Comparison of ENCODE assay signal across 15 cellular contexts in genomic region chr20:4226330-4227084, GRCh38. TPM values are rescaled to one million over a fixed set of nuclear protein-coding genes. Genes with fewer than 3 reads are reported as not detected.
DNase-seq lines count a peak whose midpoint lies in the region; ATAC-seq, FAIRE-seq and TF ChIP-seq lines count a peak whose summit lies in the region.
"Had no signal": no experiment of that assay in that cellular context is flagged by ENCODE, and none has a peak within 500 bp of the region (broad histone marks: within the 10 kb centered on the region; RNA-seq: fewer than 3 reads in every experiment).

No MANE protein-coding gene starts in this region.

- no peak overlapping the region for H2BK5ac ChIP-seq in H1 (ENCODE audit: low read depth, low read length)

- H4K20me1 ChIP-seq in GM23248 (ENCODE audit: insufficient read depth) (no peaks in the 10 kb centered on the region), PC-3 (ENCODE audit: low read length) (no peaks in the 10 kb centered on the region), H1 (replicated peaks in 1 of 2; ENCODE audit: control insufficient read depth in 1 of 2, insufficient read depth in 2 of 2, low read length in 2 of 2) (no peaks in the 10 kb centered on the region)

- H3K27ac Mint-ChIP-seq in CD4-positive, alpha-beta memory T cell: no peak overlapping the region
- H3K27ac Mint-ChIP-seq: activated CD8-positive, alpha-beta memory T cell treated with anti-CD3 and anti-CD28 coated beads, Interleukin-2, amount 10 ng/mL, durations not matched to agents 7 days and 5 days; activated T-helper 17 cell treated with anti-CD3 and anti-CD28 coated beads, Interleukin-2, amount 50 U/mL, for 72 hours; stimulated activated naive CD8-positive, alpha-beta T cell treated with anti-CD3 and anti-CD28 coated beads, Interleukin-15, Interleukin-2, amounts not matched to agents 100 ng/mL and 50 ng/mL, for 24 hours had no signal

- POLR2A ChIA-PET in PC-3 (lab: Charles Lee; ENCODE audit: unreplicated experiment): interaction anchor here (0.5 kb wide), 1 partner anchor 408 kb away, joined by 3 read pairs; no protein-coding TSS in a partner anchor
- POLR2A ChIA-PET in H1 (lab: Charles Lee; ENCODE audit: partially characterized antibody): no interaction called here
- POLR2A ChIA-PET in CD4-positive, alpha-beta memory T cell (lab: Charles Lee; ENCODE audit: partially characterized antibody): no interaction called here

- TF ChIP-seq CTCF in PC-3 (conservative IDR thresholded peaks at IDR 0.05; ENCODE audit: low read depth, low read length) (no peak), H1 (IDR thresholded peaks at IDR 0.05; ENCODE audit: control extremely low read depth in 1 of 3, insufficient read depth in 1 of 3, low read depth in 1 of 3, low read length in 3 of 3) (no peak), left lung (IDR thresholded peaks at IDR 0.05) (no peak)

- no peak overlapping the region for H3K23ac ChIP-seq in H1 (ENCODE audit: insufficient read length)

- no TSS peak for BruUV-seq in PC-3 (replicated peaks; lab: Mats Ljungman, UMichigan)

- H3K9me3 Mint-ChIP-seq in CD4-positive, alpha-beta memory T cell: no peaks in the 10 kb centered on the region
- H3K9me3 Mint-ChIP-seq: activated T-helper 17 cell treated with anti-CD3 and anti-CD28 coated beads, Interleukin-2, amount 50 U/mL, for 72 hours; stimulated activated naive CD8-positive, alpha-beta T cell treated with anti-CD3 and anti-CD28 coated beads, Interleukin-15, Interleukin-2, amounts not matched to agents 100 ng/mL and 50 ng/mL, for 24 hours had no signal

- no peak for TF ChIP-seq EP300 in H1 (IDR thresholded peaks at IDR 0.05; ENCODE audit: borderline replicate concordance in 1 of 2, low read depth in 2 of 2, low read length in 2 of 2)

- H2BK20ac ChIP-seq in H1 (ENCODE audit: low read length): no peak overlapping the region

- H2BK120ac ChIP-seq in H1 (replicated peaks; ENCODE audit: low read depth, low read length): no peak overlapping the region

- in situ Hi-C loops in GM23248 (cut with MboI): no loop called here

- H3K36me3 ChIP-seq in GM23248 (ENCODE audit: low read depth) (no peaks in the 10 kb centered on the region), PC-3 (ENCODE audit: low read depth, low read length) (no peaks in the 10 kb centered on the region), H1 (ENCODE audit: control insufficient read depth in 2 of 4, insufficient read depth in 4 of 4, low read length in 3 of 4) (no peaks in the 10 kb centered on the region), skeletal muscle tissue (ENCODE audit: control insufficient read depth in 3 of 3, insufficient read depth in 3 of 3, low read length in 3 of 3) (no peaks in the 10 kb centered on the region), left lung (no peaks in the 10 kb centered on the region)
- H3K36me3 ChIP-seq in CD4-positive, alpha-beta memory T cell (ENCODE audit: insufficient read depth, low read length): no peaks in the 10 kb centered on the region

- H3K36me3 Mint-ChIP-seq in CD4-positive, alpha-beta memory T cell: no peaks in the 10 kb centered on the region
- H3K36me3 Mint-ChIP-seq: activated CD8-positive, alpha-beta memory T cell treated with anti-CD3 and anti-CD28 coated beads, Interleukin-2, amount 10 ng/mL, durations not matched to agents 7 days and 5 days had no signal

- no peak overlapping the region for H3K56ac ChIP-seq in H1 (replicated peaks; ENCODE audit: insufficient read length, low read depth, low read length)

- H4K91ac ChIP-seq in H1 (replicated peaks; ENCODE audit: insufficient read length, low read length): no peak overlapping the region

- ATAC-seq in PC-3 (peak; percentile 14), left lung (no peak)
- ATAC-seq: activated CD8-positive, alpha-beta memory T cell treated with anti-CD3 and anti-CD28 coated beads, Interleukin-2, amount 10 ng/mL, durations not matched to agents 7 days and 5 days; activated T-helper 17 cell treated with anti-CD3 and anti-CD28 coated beads, Interleukin-2, amount 50 U/mL, for 72 hours had no signal

- 0 out of 2 replicates have a peak overlapping the region, but pooled peaks have one; percentile 6 for H3K4me3 ChIP-seq in GM23248
- peak overlapping the region; percentile 4; the same call in 1 of the 2 replicates for H3K4me3 ChIP-seq in PC-3 (ENCODE audit: low read length)
- H3K4me3 ChIP-seq in H1 (ENCODE audit: extremely low read depth in 1 of 4, insufficient read depth in 2 of 4, low read depth in 3 of 4, low read length in 4 of 4): no peak overlapping the region
- no peak overlapping the region for H3K4me3 ChIP-seq in skeletal muscle tissue (ENCODE audit: low read length in 3 of 3)
- H3K4me3 ChIP-seq in left lung: no peak overlapping the region
- H3K4me3 ChIP-seq in CD4-positive, alpha-beta memory T cell (ENCODE audit: low read length in 2 of 2): no peak overlapping the region
- H3K4me3 ChIP-seq: hepatocyte had no signal

- peaks cover 19 to 36% of the 10 kb centered on the region in 2 donors for H3K27me3 Mint-ChIP-seq in CD4-positive, alpha-beta memory T cell

- peak overlapping the region; percentile 54 for H3K4me2 ChIP-seq in GM23248 (ENCODE audit: unreplicated experiment)
- H3K4me2 ChIP-seq in PC-3 (ENCODE audit: low read length): peak overlapping the region; percentile 66
- no peak overlapping the region for H3K4me2 ChIP-seq in H1 (ENCODE audit: insufficient read depth in 1 of 2, low read depth in 2 of 2, low read length in 2 of 2)
- H3K4me2 ChIP-seq: hepatocyte had no signal

- no peak overlapping the region for H3K4ac ChIP-seq in H1 (replicated peaks; ENCODE audit: insufficient read length, low read depth, low read length)

- intact Hi-C loops in PC-3 (cut with micrococcal nuclease): no loop called here
- intact Hi-C loops in left lung (cut with DNase I): no loop called here
- intact Hi-C loops in CD4-positive, alpha-beta memory T cell (cut with micrococcal nuclease): no loop called here

- peak overlapping the region; percentile 75 for H3K27ac ChIP-seq in GM23248
- H3K27ac ChIP-seq in PC-3 (ENCODE audit: low read length): peak overlapping the region; percentile 86
- H3K27ac ChIP-seq in H1 (ENCODE audit: low read depth, low read length): no peak overlapping the region
- peak overlapping the region; percentile 47 for H3K27ac ChIP-seq in skeletal muscle tissue (ENCODE audit: low read depth, low read length)
- H3K27ac ChIP-seq in left lung: no peak overlapping the region
- no peak overlapping the region for H3K27ac ChIP-seq in CD4-positive, alpha-beta memory T cell (ENCODE audit: low read depth, low read length)

- H3K23me2 ChIP-seq in H1 (ENCODE audit: low read depth, low read length): no peaks in the 10 kb centered on the region

- 73 to 79% methylated on average over 8 of the region's 8 CpGs for WGBS in GM23248 (ENCODE audit: low coverage in 1 of 2, low lambda C conversion rate in 2 of 2, missing lambda C conversion rate in 2 of 2), 2 experiments
- WGBS in H1 (ENCODE audit: extremely low coverage in 1 of 2, insufficient coverage in 1 of 2, insufficient read length in 1 of 2, insufficient replicate concordance in 2 of 2, low coverage in 1 of 2, low lambda C conversion rate in 2 of 2, missing lambda C conversion rate in 1 of 2), 2 experiments: 86% methylated on average over 8 of the region's 8 CpGs; no CpG with 5 or more reads in 1 of the 2 experiments

- no peaks in the 10 kb centered on the region for H3K27me3 ChIP-seq in GM23248 (replicated peaks; ENCODE audit: insufficient read depth)
- H3K27me3 ChIP-seq in PC-3 (ENCODE audit: low read length): no peaks in the 10 kb centered on the region
- H3K27me3 ChIP-seq in H1 (replicated peaks in 1 of 4; ENCODE audit: control insufficient read depth in 3 of 4, extremely low read depth in 1 of 4, insufficient read depth in 3 of 4, low read length in 3 of 4): peaks cover 0 to 8% (median 7%) of the 10 kb centered on the region in 4 experiments; a peak in 6 of 7 replicates
- H3K27me3 ChIP-seq in skeletal muscle tissue (ENCODE audit: control insufficient read depth in 3 of 3, insufficient read depth in 3 of 3, low read length in 3 of 3): peaks cover 0 to 10% (median 6%) of the 10 kb centered on the region in 3 donors
- peaks cover 17 to 56% of the 10 kb centered on the region in 2 donors for H3K27me3 ChIP-seq in left lung
- no peaks in the 10 kb centered on the region for H3K27me3 ChIP-seq in CD4-positive, alpha-beta memory T cell (ENCODE audit: insufficient read depth, low read length)

- H2AFZ ChIP-seq in GM23248: no peak overlapping the region
- H2AFZ ChIP-seq in PC-3 (ENCODE audit: low read length): peak overlapping the region; percentile 14; the same call in 1 of the 2 replicates
- H2AFZ ChIP-seq in H1 (ENCODE audit: low read length): 0 out of 2 replicates have a peak overlapping the region, but pooled peaks have one; percentile 1
- H2AFZ ChIP-seq: hepatocyte had no signal

- H3K9me3 ChIP-seq in GM23248 (ENCODE audit: low read depth) (no peaks in the 10 kb centered on the region), PC-3 (ENCODE audit: low read length) (no peaks in the 10 kb centered on the region), H1 (ENCODE audit: insufficient read depth in 2 of 2, low read depth in 1 of 2, low read length in 1 of 2) (no peaks in the 10 kb centered on the region), skeletal muscle tissue (ENCODE audit: control insufficient read depth in 3 of 3, low read length in 3 of 3) (no peaks in the 10 kb centered on the region), left lung (no peaks in the 10 kb centered on the region)
- H3K9me3 ChIP-seq in CD4-positive, alpha-beta memory T cell (ENCODE audit: control insufficient read depth in 1 of 2, low read length in 2 of 2): no peaks in the 10 kb centered on the region

- H3K4me1 ChIP-seq in GM23248 (ENCODE audit: insufficient read depth) (peaks cover 42% of the 10 kb centered on the region), PC-3 (ENCODE audit: insufficient read depth, low read length) (peaks cover 38% of the 10 kb centered on the region), H1 (replicated peaks in 1 of 4; ENCODE audit: control insufficient read depth in 3 of 4, insufficient read depth in 4 of 4, low read length in 3 of 4) (peaks cover 0 to 6% (median under 1%) of the 10 kb centered on the region in 4 experiments; a peak in 3 of 7 replicates), skeletal muscle tissue (ENCODE audit: control insufficient read depth in 3 of 3, insufficient read depth in 3 of 3, low read length in 3 of 3) (peaks cover 8 to 21% (median 19%) of the 10 kb centered on the region in 3 donors), left lung (peaks cover 3 to 5% of the 10 kb centered on the region in 2 donors)
- no peaks in the 10 kb centered on the region for H3K4me1 ChIP-seq in CD4-positive, alpha-beta memory T cell (ENCODE audit: insufficient read depth, low read length)

- no peak overlapping the region for H3K14ac ChIP-seq in H1 (ENCODE audit: insufficient read length)

- no peak overlapping the region for H3K4me3 Mint-ChIP-seq in CD4-positive, alpha-beta memory T cell
- H3K4me3 Mint-ChIP-seq: activated CD8-positive, alpha-beta memory T cell treated with anti-CD3 and anti-CD28 coated beads, Interleukin-2, amount 10 ng/mL, durations not matched to agents 7 days and 5 days; activated T-helper 17 cell treated with anti-CD3 and anti-CD28 coated beads, Interleukin-2, amount 50 U/mL, for 72 hours; stimulated activated naive CD8-positive, alpha-beta T cell treated with anti-CD3 and anti-CD28 coated beads, Interleukin-15, Interleukin-2, amounts not matched to agents 100 ng/mL and 50 ng/mL, for 24 hours had no signal

- peak overlapping the region; percentile 34; the same call in 1 of the 2 replicates for H3K9ac ChIP-seq in GM23248
- peak overlapping the region; percentile 31 for H3K9ac ChIP-seq in PC-3 (ENCODE audit: low read length)
- no peak overlapping the region for H3K9ac ChIP-seq in H1 (replicated peaks in 1 of 4; ENCODE audit: extremely low read depth in 1 of 4, low read depth in 3 of 4, low read length in 3 of 4)
- H3K9ac ChIP-seq in skeletal muscle tissue (ENCODE audit: low read depth in 1 of 3, low read length in 3 of 3): no peak overlapping the region

- H4K8ac ChIP-seq in H1 (ENCODE audit: extremely low read depth, insufficient read depth, low read length): no peak overlapping the region

- peaks cover 21% of the 10 kb centered on the region for H3F3A ChIP-seq in GM23248 (ENCODE audit: insufficient read depth)
- H3F3A ChIP-seq in PC-3 (ENCODE audit: low read length, unreplicated experiment): peaks cover 13% of the 10 kb centered on the region

- TF ChIP-seq RAD21 in H1 (IDR thresholded peaks at IDR 0.05 in 1 of 2, conservative IDR thresholded peaks at IDR 0.05 in 1 of 2; ENCODE audit: low read depth in 2 of 2, low read length in 2 of 2): no peak

- no peaks in the 10 kb centered on the region for H3K79me1 ChIP-seq in H1 (ENCODE audit: low read depth, low read length)

- no peak overlapping the region for H3K18ac ChIP-seq in H1 (ENCODE audit: extremely low read depth, low read length)

- peaks cover 3 to 12% (median 6%) of the 10 kb centered on the region in 4 donors for H3K4me1 Mint-ChIP-seq in CD4-positive, alpha-beta memory T cell
- H3K4me1 Mint-ChIP-seq: activated T-helper 17 cell treated with anti-CD3 and anti-CD28 coated beads, Interleukin-2, amount 50 U/mL, for 72 hours had no signal

- no peak for TF ChIP-seq POLR2A in H1 (IDR thresholded peaks at IDR 0.05; ENCODE audit: control extremely low read depth in 1 of 2, low read depth in 2 of 2, low read length in 2 of 2)

- H2AK5ac ChIP-seq in H1 (ENCODE audit: low read depth, low read length): no peak overlapping the region; the same call in 1 of the 2 replicates

- DNase-seq in GM23248: no peak
- no peak for DNase-seq in PC-3
- no peak for DNase-seq in H1 (ENCODE audit: low read depth in 1 of 2, low spot score in 2 of 2)
- no peak for DNase-seq in left lung
- DNase-seq in NCI-H2081 treated with DMSO at 0.1 percent for 48 hours (lab: John Stamatoyannopoulos, UW): no peak
- no peak for DNase-seq in CD4-positive, alpha-beta memory T cell
- DNase-seq: activated CD4-positive, alpha-beta T cell treated with anti-CD3 and anti-CD28 coated beads for 4 hours; activated CD8-positive, alpha-beta memory T cell treated with anti-CD3 and anti-CD28 coated beads, Interleukin-2, amount 10 ng/mL, durations not matched to agents 7 days and 5 days; NCI-H1105 had no signal

- H3K9me2 ChIP-seq in GM23248 (ENCODE audit: insufficient read depth) (no peaks in the 10 kb centered on the region), PC-3 (replicated peaks; ENCODE audit: low read length) (no peaks in the 10 kb centered on the region)

- H3K79me2 ChIP-seq in GM23248 (ENCODE audit: insufficient read depth): no peaks in the 10 kb centered on the region
- H3K79me2 ChIP-seq in PC-3 (ENCODE audit: low read length): no peaks in the 10 kb centered on the region
- no peaks in the 10 kb centered on the region for H3K79me2 ChIP-seq in H1 (ENCODE audit: control insufficient read depth in 1 of 2, insufficient read depth in 2 of 2, low read length in 2 of 2)
- H3K79me2 ChIP-seq: hepatocyte had no signal

- H2BK12ac ChIP-seq in H1 (ENCODE audit: low read depth, low read length): no peak overlapping the region

- H4K5ac ChIP-seq in H1 (ENCODE audit: insufficient read length, low read depth, low read length): no peak overlapping the region

- no peak overlapping the region for H2BK15ac ChIP-seq in H1 (ENCODE audit: low read length)

- no peak for FAIRE-seq in H1 (lab: Jason Lieb, UNC)
- FAIRE-seq: endometrium had no signal

- CTCF ChIA-PET in PC-3 (lab: Charles Lee) (no interaction called here), H1 (lab: Charles Lee; ENCODE audit: partially characterized antibody) (interaction anchor here (0.6 to 3.3 kb wide), 19 partner anchors 9 to 371 kb away, joined by 3 to 11 read pairs (median 4); no protein-coding TSS in a partner anchor)
- CTCF ChIA-PET in CD4-positive, alpha-beta memory T cell (lab: Charles Lee; ENCODE audit: partially characterized antibody): no interaction called here

RNA-seq across cellular contexts. Expression of gene ADRA1D, which starts 22.6 kb away (rescaled TPM):
- 0.76 and 0.89 TPM in 2 replicates for total RNA-seq in GM23248 (2014; rRNA removed; shearing (Covaris generic))
- 0.22 and 0.28 TPM in 2 replicates for polyA plus RNA-seq in GM23248 (2016; fragmentation: Nextera tagmentation; extraction: Ambion mirVana)
- 4.2 and 4.8 TPM in 2 replicates for total RNA-seq in PC-3 (2014; rRNA removed)
- total RNA-seq in H1 (2021; fragmentation: NEBNext Ultra II Directional; extraction: Animal tissue kit (Norgen Biotek cat#: 25700)): 0.23 and 0.24 TPM in 2 replicates
- 0.47 and 0.63 TPM in 2 replicates for polyA plus RNA-seq in H1 (2011; rRNA removed)
- 0.19 TPM for polyA plus RNA-seq in H1 (2011; cell fraction: cytosol; rRNA removed)
- 0.77 TPM for polyA plus RNA-seq in H1 (2011; cell fraction: nucleus; rRNA removed)
- polyA plus RNA-seq in H1 (2012, experiment 1 of 2): 0.31 to 0.57 TPM (median 0.42 TPM) in 3 of 4 replicates, not detected in the other
- 0.12 TPM for polyA plus RNA-seq in H1 (2012, experiment 2 of 2)
- 0.18 TPM for polyA plus RNA-seq in H1 (2013, experiment 1 of 2)
- polyA plus RNA-seq in H1 (2013, experiment 2 of 2): 0.20 TPM
- polyA minus RNA-seq in H1 (2011; rRNA and poly(A)+ RNA removed): 0.19 and 0.24 TPM in 2 replicates
- polyA minus RNA-seq in H1 (2011; cell fraction: cytosol; rRNA and poly(A)+ RNA removed): 0.51 TPM
- polyA minus RNA-seq in H1 (2011; cell fraction: nucleus; rRNA and poly(A)+ RNA removed): 0.60 TPM
- total RNA-seq in skeletal muscle tissue: 1.0 TPM
- 1 to 10 TPM; 1.5 to 2.6 TPM for total RNA-seq in left lung
- not detected for total RNA-seq in CD4-positive, alpha-beta memory T cell
- polyA plus RNA-seq in CD4-positive, alpha-beta memory T cell: not detected
- total RNA-seq: activated CD8-positive, alpha-beta memory T cell treated with anti-CD3 and anti-CD28 coated beads, Interleukin-2, amount 10 ng/mL, durations not matched to agents 7 days and 5 days; activated T-helper 17 cell treated with anti-CD3 and anti-CD28 coated beads, Interleukin-2, amount 50 U/mL, for 72 hours had no signal
- polyA plus RNA-seq: neural cell had no signal

Comparison
In these comparisons a context has a peak if more than half of its experiments do, and no peak if none do; other contexts are left out.
1. H3K27ac ChIP-seq: peak in GM23248 (single experiment), PC-3 (single experiment) and skeletal muscle tissue (single experiment); none in H1 (single experiment), left lung (0 of 2) and CD4-positive, alpha-beta memory T cell (single experiment).
2. H3K4me2 ChIP-seq: peak in GM23248 (single experiment) and PC-3 (single experiment); none in H1 (0 of 2).
3. H3K4me3 ChIP-seq: peak in GM23248 (single experiment) and PC-3 (single experiment); none in H1 (0 of 4), skeletal muscle tissue (0 of 3), left lung (0 of 2) and CD4-positive, alpha-beta memory T cell (0 of 2).
4. H3K9ac ChIP-seq: peak in GM23248 (single experiment) and PC-3 (single experiment); none in H1 (0 of 4) and skeletal muscle tissue (0 of 3).